Comparison of ENCODE assay signal across 8 cellular contexts in the genomic region with DNA sequence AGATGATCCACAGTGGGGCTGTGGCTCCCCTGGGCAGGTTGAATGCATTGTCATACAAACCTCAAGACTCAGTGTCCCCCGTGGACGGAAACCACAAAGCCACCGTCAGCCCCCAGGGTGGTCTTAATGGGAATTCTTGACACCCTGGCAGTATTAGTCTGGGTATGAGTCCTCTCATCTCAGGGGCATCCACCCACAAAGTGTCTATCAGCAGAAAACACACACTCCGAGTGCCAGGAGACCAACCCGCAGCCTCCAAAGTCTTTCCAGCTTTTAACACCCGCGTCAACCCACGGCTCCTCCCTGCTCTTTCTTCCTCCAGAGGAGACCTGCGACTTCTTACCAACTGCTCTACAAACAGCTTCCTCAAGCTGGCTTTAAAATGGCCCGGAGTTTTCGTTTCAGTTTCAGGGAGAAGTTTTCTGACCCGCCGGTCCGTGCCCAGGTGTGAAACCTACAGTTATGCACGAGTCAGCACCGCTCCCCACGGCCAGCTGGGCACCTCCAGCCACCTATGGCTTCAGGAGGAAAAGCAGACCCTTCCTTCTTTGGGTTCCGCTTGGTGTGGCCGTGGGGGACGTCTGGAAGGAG.
DNase-seq lines count a peak whose midpoint lies in the region; ATAC-seq and TF ChIP-seq lines count a peak whose summit lies in the region.

No MANE protein-coding gene starts in this region.

- H3K79me2 ChIP-seq in DND-41 (ENCODE audit: insufficient read depth, low read length), result peaks cover 76% of the 10 kb centered on the region

- DNase-seq in DND-41 (peak; percentile 44), brain microvascular endothelial cell (no peak), DMS79 (lab: John Stamatoyannopoulos, UW) (no peak), NCI-H146 (lab: John Stamatoyannopoulos, UW) (no peak)
- DNase-seq in stimulated activated naive CD4-positive, alpha-beta T cell (lab: John Stamatoyannopoulos, UW), result peak; percentile 13 to 50 (median 27)

- no peak overlapping the region for H3K4me2 ChIP-seq in DND-41 (ENCODE audit: insufficient read depth, low read length)

- H3K4me1 ChIP-seq in DND-41 (ENCODE audit: insufficient read depth, low read length), result peaks cover 41% of the 10 kb centered on the region

- no peaks in the 10 kb centered on the region for H3K9me3 Mint-ChIP-seq in activated naive CD8-positive, alpha-beta T cell (ENCODE audit: low read depth)

- peaks cover 86% of the 10 kb centered on the region for H3K4me1 Mint-ChIP-seq in activated naive CD8-positive, alpha-beta T cell (ENCODE audit: low read depth)

- no peaks in the 10 kb centered on the region for H3K27me3 ChIP-seq in DND-41 (ENCODE audit: insufficient read depth, low read length, poor library complexity)
- H3K27me3 ChIP-seq in brain microvascular endothelial cell (replicated peaks), result peaks cover 35% of the 10 kb centered on the region

- in situ Hi-C loops in brain microvascular endothelial cell (cut with HindIII; ENCODE audit: low pct_ligation_motif_present, low sequenced_read_pairs), result no loop called here

- no peaks in the 10 kb centered on the region for H3K27me3 Mint-ChIP-seq in activated naive CD8-positive, alpha-beta T cell

- peaks cover 7% of the 10 kb centered on the region for H3K36me3 Mint-ChIP-seq in activated naive CD8-positive, alpha-beta T cell

- no peak overlapping the region for H3K4me3 ChIP-seq in DND-41 (ENCODE audit: low read depth in 1 of 2, low read length in 2 of 2)
- H3K4me3 ChIP-seq in brain microvascular endothelial cell (ENCODE audit: low read depth, low read length), result no peak overlapping the region

- H3K27ac Mint-ChIP-seq in activated naive CD8-positive, alpha-beta T cell, result peak overlapping the region; percentile 93

- peaks cover 56% of the 10 kb centered on the region for H4K20me1 ChIP-seq in DND-41 (ENCODE audit: insufficient read depth, low read length)

- no peak overlapping the region for H2AFZ ChIP-seq in DND-41 (ENCODE audit: low read depth, low read length)

- H3K9me3 ChIP-seq in DND-41 (ENCODE audit: insufficient read depth, low read length, severe bottlenecking), result no peaks in the 10 kb centered on the region
- no peaks in the 10 kb centered on the region for H3K9me3 ChIP-seq in KOPT-K1 (ENCODE audit: insufficient read depth, low read length, poor library complexity, severe bottlenecking)

- no peak overlapping the region for H3K9ac ChIP-seq in DND-41 (ENCODE audit: low read depth, low read length)

- ATAC-seq in DND-41 (ENCODE audit: insufficient read depth, low read depth) (no peak), GM21381 (IDR thresholded peaks at IDR 0.05; ENCODE audit: unreplicated experiment) (peak; percentile 39)

- H3K36me3 ChIP-seq in DND-41 (ENCODE audit: insufficient read depth, low read length) (peaks cover 72% of the 10 kb centered on the region), KOPT-K1 (ENCODE audit: insufficient read depth, low read length) (peaks cover 50% of the 10 kb centered on the region), brain microvascular endothelial cell (replicated peaks) (no peaks in the 10 kb centered on the region)

- peak overlapping the region; percentile 71; the same call in 1 of the 2 replicates for H3K27ac ChIP-seq in DND-41 (ENCODE audit: low read length)
- H3K27ac ChIP-seq in KOPT-K1 (ENCODE audit: low read depth, low read length, poor library complexity, severe bottlenecking), result peak overlapping the region; percentile 95
- no peak overlapping the region for H3K27ac ChIP-seq in brain microvascular endothelial cell

- TF ChIP-seq CTCF in DND-41 (IDR thresholded peaks at IDR 0.05; ENCODE audit: borderline replicate concordance, extremely low read depth, low read length, poor library complexity, severe bottlenecking) (no peak), brain microvascular endothelial cell (IDR thresholded peaks at IDR 0.05; ENCODE audit: low read depth, low read length, missing control alignments) (no peak)

- H3K4me3 Mint-ChIP-seq in activated naive CD8-positive, alpha-beta T cell, result peak overlapping the region; percentile 72

Comparison
In these comparisons a context has a peak if more than half of its experiments do, and no peak if none do; other contexts are left out.
1. DNase-seq: peak in DND-41 (single experiment) and stimulated activated naive CD4-positive, alpha-beta T cell (6 of 6); none in brain microvascular endothelial cell (single experiment), DMS79 (single experiment) and NCI-H146 (single experiment).